ENCODE assay signal across 1 cellular context in genomic region chr17:50864747-50865059, GRCh38.
TF ChIP-seq lines count a peak whose summit lies in the region.

No MANE protein-coding gene starts in this region.

TF ChIP-seq in HCT116, 20 proteins besides CTCF, POLR2A, EP300 and RAD21 (continued from another document):
- TF ChIP-seq YY1 (IDR thresholded peaks at IDR 0.05; ENCODE audit: extremely low read depth, insufficient replicate concordance, low read depth, low read length) = no peak
- TF ChIP-seq ZFX (IDR thresholded peaks at IDR 0.05) = no peak
- TF ChIP-seq POLR2AphosphoS5 (IDR thresholded peaks at IDR 0.05; ENCODE audit: low read depth, low read length) = no peak
- no peak for TF ChIP-seq TCF7L2 (IDR thresholded peaks at IDR 0.05; ENCODE audit: borderline replicate concordance, extremely low read depth, insufficient read depth, insufficient read length)
- TF ChIP-seq, protein P1, sequence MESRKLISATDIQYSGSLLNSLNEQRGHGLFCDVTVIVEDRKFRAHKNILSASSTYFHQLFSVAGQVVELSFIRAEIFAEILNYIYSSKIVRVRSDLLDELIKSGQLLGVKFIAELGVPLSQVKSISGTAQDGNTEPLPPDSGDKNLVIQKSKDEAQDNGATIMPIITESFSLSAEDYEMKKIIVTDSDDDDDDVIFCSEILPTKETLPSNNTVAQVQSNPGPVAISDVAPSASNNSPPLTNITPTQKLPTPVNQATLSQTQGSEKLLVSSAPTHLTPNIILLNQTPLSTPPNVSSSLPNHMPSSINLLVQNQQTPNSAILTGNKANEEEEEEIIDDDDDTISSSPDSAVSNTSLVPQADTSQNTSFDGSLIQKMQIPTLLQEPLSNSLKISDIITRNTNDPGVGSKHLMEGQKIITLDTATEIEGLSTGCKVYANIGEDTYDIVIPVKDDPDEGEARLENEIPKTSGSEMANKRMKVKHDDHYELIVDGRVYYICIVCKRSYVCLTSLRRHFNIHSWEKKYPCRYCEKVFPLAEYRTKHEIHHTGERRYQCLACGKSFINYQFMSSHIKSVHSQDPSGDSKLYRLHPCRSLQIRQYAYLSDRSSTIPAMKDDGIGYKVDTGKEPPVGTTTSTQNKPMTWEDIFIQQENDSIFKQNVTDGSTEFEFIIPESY (IDR thresholded peaks at IDR 0.05; ENCODE audit: extremely low read depth, insufficient replicate concordance, low read length) = no peak
- TF ChIP-seq EZH2phosphoT487 (IDR thresholded peaks at IDR 0.05; ENCODE audit: borderline replicate concordance) = no peak
- no peak for TF ChIP-seq ZNF274 (IDR thresholded peaks at IDR 0.05; ENCODE audit: low read depth, low read length)
- TF ChIP-seq MAX (IDR thresholded peaks at IDR 0.05) = no peak
- no peak for TF ChIP-seq EZH2 (IDR thresholded peaks at IDR 0.05)
